In the genomic region with DNA sequence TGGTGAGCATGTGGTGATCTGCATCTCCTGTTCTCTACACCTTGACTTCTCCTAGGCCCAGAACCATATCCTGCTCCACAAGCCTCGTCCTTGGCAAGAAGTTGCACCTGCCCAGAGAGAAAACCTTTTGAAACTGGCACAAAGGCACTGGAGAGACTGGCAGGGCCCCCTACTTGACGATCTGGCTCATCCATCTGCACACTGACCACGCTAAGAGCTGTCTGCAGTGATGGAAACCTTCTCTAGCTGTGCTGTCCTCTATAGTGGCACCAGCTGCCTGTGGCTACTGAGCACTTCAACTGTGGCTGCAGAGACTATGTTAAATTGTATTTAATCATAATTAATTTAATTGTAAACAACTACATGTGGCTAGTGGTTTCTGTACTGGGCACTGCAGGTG, we compare ENCODE assay signal across 15 cellular contexts. TPM values are rescaled to one million over a fixed set of nuclear protein-coding genes. Genes with fewer than 3 reads are reported as not detected.
DNase-seq lines count a peak whose midpoint lies in the region; FAIRE-seq and TF ChIP-seq lines count a peak whose summit lies in the region.
"Had no signal": no experiment of that assay in that cellular context is flagged by ENCODE, and none has a peak within 500 bp of the region (broad histone marks: within the 10 kb centered on the region; RNA-seq: fewer than 3 reads in every experiment).

No MANE protein-coding gene starts in this region.

- no peaks in the 10 kb centered on the region; the same call in 1 of the 2 replicates for H3K23me2 ChIP-seq in H1 (ENCODE audit: low read depth, low read length)

- WGBS in H1 (ENCODE audit: extremely low coverage in 1 of 2, insufficient coverage in 1 of 2, insufficient read length in 1 of 2, insufficient replicate concordance in 2 of 2, low coverage in 1 of 2, low lambda C conversion rate in 2 of 2, missing lambda C conversion rate in 1 of 2), 2 experiments = 90% methylated on average over 3 of the region's 3 CpGs; no CpG with 5 or more reads in 1 of the 2 experiments
- WGBS in smooth muscle cell (ENCODE audit: low lambda C conversion rate) = 92% methylated on average over 3 of the region's 3 CpGs
- 86 to 92% methylated on average over 3 of the region's 3 CpGs for WGBS in tibial nerve, 2 donors

- no peak overlapping the region for H4K5ac ChIP-seq in H1 (ENCODE audit: insufficient read length, low read depth, low read length)

- H2AFZ ChIP-seq in H1 (ENCODE audit: low read length) (no peak overlapping the region), smooth muscle cell (ENCODE audit: low read depth) (no peak overlapping the region)

- DNase-seq in BE2C (peak; percentile 41), DMS79 treated with DMSO at 0.1 percent for 48 hours (lab: John Stamatoyannopoulos, UW) (peak; percentile 43), NCI-H774 (lab: John Stamatoyannopoulos, UW) (peak; percentile 71), H1 (ENCODE audit: low read depth in 1 of 2, low spot score in 2 of 2) (no peak), Peyer's patch (no peak), smooth muscle cell (lab: John Stamatoyannopoulos, UW; ENCODE audit: unreplicated experiment) (no peak), tibial nerve (ENCODE audit: low spot score in 2 of 2) (no peak), breast epithelium (ENCODE audit: low spot score in 2 of 2) (no peak)
- DNase-seq: activated gamma-delta T cell; body of pancreas; naive thymus-derived CD8-positive, alpha-beta T cell; NCI-H524; transverse colon had no signal

- no peak for TF ChIP-seq RAD21 in H1 (IDR thresholded peaks at IDR 0.05 in 1 of 2, conservative IDR thresholded peaks at IDR 0.05 in 1 of 2; ENCODE audit: low read depth in 2 of 2, low read length in 2 of 2)

- POLR2A ChIA-PET in H1 (lab: Charles Lee; ENCODE audit: partially characterized antibody) = interaction anchor here (1.3 kb wide), 3 partner anchors 9 to 91 kb away, joined by 3 to 7 read pairs (median 3); no protein-coding TSS in a partner anchor

- no peak overlapping the region for H3K56ac ChIP-seq in H1 (replicated peaks; ENCODE audit: insufficient read length, low read depth, low read length)

- TF ChIP-seq CTCF in BE2C (IDR thresholded peaks at IDR 0.05; ENCODE audit: low read depth, low read length) (no peak), H1 (IDR thresholded peaks at IDR 0.05; ENCODE audit: control extremely low read depth in 1 of 3, insufficient read depth in 1 of 3, low read depth in 1 of 3, low read length in 3 of 3) (no peak), Peyer's patch (IDR thresholded peaks at IDR 0.05) (no peak), smooth muscle cell (IDR thresholded peaks at IDR 0.05; ENCODE audit: borderline replicate concordance, insufficient read depth, poor library complexity, severe bottlenecking) (no peak), tibial nerve (IDR thresholded peaks at IDR 0.05) (no peak), breast epithelium (IDR thresholded peaks at IDR 0.05) (no peak)

- peak overlapping the region; percentile 9; the same call in 1 of the 2 replicates for H2BK20ac ChIP-seq in H1 (ENCODE audit: low read length)

- 0 out of 2 replicates have a peak overlapping the region, but pooled peaks have one; percentile 7 for H2BK5ac ChIP-seq in H1 (ENCODE audit: low read depth, low read length)

- TF ChIP-seq POLR2A in H1 (IDR thresholded peaks at IDR 0.05; ENCODE audit: control extremely low read depth in 1 of 2, low read depth in 2 of 2, low read length in 2 of 2) (no peak), Peyer's patch (IDR thresholded peaks at IDR 0.05) (no peak), tibial nerve (IDR thresholded peaks at IDR 0.05) (no peak), breast epithelium (IDR thresholded peaks at IDR 0.05) (no peak)

- H3K4ac ChIP-seq in H1 (replicated peaks; ENCODE audit: insufficient read length, low read depth, low read length) = no peak overlapping the region

- no peaks in the 10 kb centered on the region for H4K20me1 ChIP-seq in H1 (replicated peaks in 1 of 2; ENCODE audit: control insufficient read depth in 1 of 2, insufficient read depth in 2 of 2, low read length in 2 of 2)
- H4K20me1 ChIP-seq in smooth muscle cell (ENCODE audit: low read depth) = no peaks in the 10 kb centered on the region

- intact Hi-C loops in breast epithelium (cut with DNase I; ENCODE audit: low total_unique reads) = no loop called here

- no peaks in the 10 kb centered on the region for H3K36me3 ChIP-seq in BE2C
- no peaks in the 10 kb centered on the region for H3K36me3 ChIP-seq in H1 (ENCODE audit: control insufficient read depth in 2 of 4, insufficient read depth in 4 of 4, low read length in 3 of 4)
- no peaks in the 10 kb centered on the region for H3K36me3 ChIP-seq in Peyer's patch
- H3K36me3 ChIP-seq in smooth muscle cell (ENCODE audit: low read depth) = no peaks in the 10 kb centered on the region
- no peaks in the 10 kb centered on the region for H3K36me3 ChIP-seq in tibial nerve
- no peaks in the 10 kb centered on the region for H3K36me3 ChIP-seq in breast epithelium
- H3K36me3 ChIP-seq: transverse colon had no signal

- H3K4me3 ChIP-seq in BE2C (ENCODE audit: low read depth, low read length) (no peak overlapping the region), H1 (ENCODE audit: extremely low read depth in 1 of 4, insufficient read depth in 2 of 4, low read depth in 3 of 4, low read length in 4 of 4) (no peak overlapping the region), Peyer's patch (no peak overlapping the region), smooth muscle cell (no peak overlapping the region), tibial nerve (no peak overlapping the region), breast epithelium (no peak overlapping the region)
- H3K4me3 ChIP-seq: body of pancreas, transverse colon had no signal

- H3K4me2 ChIP-seq in H1 (ENCODE audit: insufficient read depth in 1 of 2, low read depth in 2 of 2, low read length in 2 of 2) (no peak overlapping the region), smooth muscle cell (no peak overlapping the region)

- FAIRE-seq in H1 (lab: Jason Lieb, UNC) = no peak
- FAIRE-seq: G401.6 had no signal

- TF ChIP-seq EP300 in H1 (IDR thresholded peaks at IDR 0.05; ENCODE audit: borderline replicate concordance in 1 of 2, low read depth in 2 of 2, low read length in 2 of 2) (no peak), tibial nerve (IDR thresholded peaks at IDR 0.05) (no peak)

- CTCF ChIA-PET in H1 (lab: Charles Lee; ENCODE audit: partially characterized antibody) = interaction anchor here (0.6 to 3.3 kb wide), 6 partner anchors 9 to 42 kb away, joined by 3 to 8 read pairs (median 6); no protein-coding TSS in a partner anchor

- 0 out of 2 replicates have a peak overlapping the region, but pooled peaks have one; percentile 78 for H2BK15ac ChIP-seq in H1 (ENCODE audit: low read length)

- H3K27me3 ChIP-seq in BE2C (no peaks in the 10 kb centered on the region), H1 (replicated peaks in 1 of 4; ENCODE audit: control insufficient read depth in 3 of 4, extremely low read depth in 1 of 4, insufficient read depth in 3 of 4, low read length in 3 of 4) (peaks cover 0 to 2% (median 0%) of the 10 kb centered on the region in 4 experiments; a peak in 1 of 7 replicates), Peyer's patch (no peaks in the 10 kb centered on the region), smooth muscle cell (ENCODE audit: low read depth) (no peaks in the 10 kb centered on the region), tibial nerve (no peaks in the 10 kb centered on the region), breast epithelium (no peaks in the 10 kb centered on the region)
- H3K27me3 ChIP-seq: body of pancreas, transverse colon had no signal

- no peak overlapping the region for H4K91ac ChIP-seq in H1 (replicated peaks; ENCODE audit: insufficient read length, low read length)

- no peak overlapping the region for H3K18ac ChIP-seq in H1 (ENCODE audit: extremely low read depth, low read length)

- H3K79me1 ChIP-seq in H1 (ENCODE audit: low read depth, low read length) = no peaks in the 10 kb centered on the region

- H3K4me1 ChIP-seq in BE2C (peaks cover 37% of the 10 kb centered on the region), H1 (replicated peaks in 1 of 4; ENCODE audit: control insufficient read depth in 3 of 4, insufficient read depth in 4 of 4, low read length in 3 of 4) (peaks cover 0 to 18% (median 8%) of the 10 kb centered on the region in 4 experiments; a peak in 6 of 7 replicates), Peyer's patch (peaks cover 0 to 24% (median 22%) of the 10 kb centered on the region in 4 donors), smooth muscle cell (ENCODE audit: low read depth) (peaks cover 24% of the 10 kb centered on the region), tibial nerve (peaks cover 0 to 18% (median 16%) of the 10 kb centered on the region in 4 donors), breast epithelium (peaks cover 0 to 9% of the 10 kb centered on the region in 2 donors)

- no peaks in the 10 kb centered on the region for H3K9me3 ChIP-seq in BE2C
- H3K9me3 ChIP-seq in H1 (ENCODE audit: insufficient read depth in 2 of 2, low read depth in 1 of 2, low read length in 1 of 2) = no peaks in the 10 kb centered on the region
- H3K9me3 ChIP-seq in Peyer's patch = no peaks in the 10 kb centered on the region
- H3K9me3 ChIP-seq in smooth muscle cell (replicated peaks; ENCODE audit: low read depth) = no peaks in the 10 kb centered on the region
- no peaks in the 10 kb centered on the region for H3K9me3 ChIP-seq in tibial nerve
- no peaks in the 10 kb centered on the region for H3K9me3 ChIP-seq in breast epithelium
- H3K9me3 ChIP-seq: body of pancreas, transverse colon had no signal

- H3K23ac ChIP-seq in H1 (ENCODE audit: insufficient read length) = no peak overlapping the region

- H2BK12ac ChIP-seq in H1 (ENCODE audit: low read depth, low read length) = 0 out of 2 replicates have a peak overlapping the region, but pooled peaks have one; percentile 60

- H2AK5ac ChIP-seq in H1 (ENCODE audit: low read depth, low read length) = no peak overlapping the region; the same call in 1 of the 2 replicates

- H3K9ac ChIP-seq in H1 (replicated peaks in 1 of 4; ENCODE audit: extremely low read depth in 1 of 4, low read depth in 3 of 4, low read length in 3 of 4) (no peak overlapping the region), smooth muscle cell (ENCODE audit: low read depth) (no peak overlapping the region)

- no peak overlapping the region for H2BK120ac ChIP-seq in H1 (replicated peaks; ENCODE audit: low read depth, low read length)

- H3K14ac ChIP-seq in H1 (ENCODE audit: insufficient read length) = no peak overlapping the region

- no peak overlapping the region for H3K27ac ChIP-seq in H1 (ENCODE audit: low read depth, low read length)
- peak overlapping the region in 2 of 4 donors; percentile 66 to 69 for H3K27ac ChIP-seq in Peyer's patch
- H3K27ac ChIP-seq in smooth muscle cell (ENCODE audit: low read depth) = no peak overlapping the region
- peak overlapping the region in 1 of 4 donors; percentile 40 for H3K27ac ChIP-seq in tibial nerve
- no peak overlapping the region for H3K27ac ChIP-seq in breast epithelium
- H3K27ac ChIP-seq: body of pancreas, C4-2B had no signal

- no peak overlapping the region for H4K8ac ChIP-seq in H1 (ENCODE audit: extremely low read depth, insufficient read depth, low read length)

- H3K79me2 ChIP-seq in H1 (ENCODE audit: control insufficient read depth in 1 of 2, insufficient read depth in 2 of 2, low read length in 2 of 2) (no peaks in the 10 kb centered on the region), smooth muscle cell (ENCODE audit: low read depth) (no peaks in the 10 kb centered on the region)

- no peaks in the 10 kb centered on the region for H3F3A ChIP-seq in smooth muscle cell (ENCODE audit: low read depth)

RNA-seq across cellular contexts. Expression of a gene that starts 26.2 kb away (rescaled TPM):
- polyA plus RNA-seq in BE2C (2012; ENCODE audit: insufficient read depth, insufficient read length, low read depth) = 615 TPM
- total RNA-seq in H1 (2021; fragmentation: NEBNext Ultra II Directional; extraction: Animal tissue kit (Norgen Biotek cat#: 25700)) = 180 and 186 TPM in 2 replicates
- polyA plus RNA-seq in H1 (2011; rRNA removed) (121 and 223 TPM in 2 replicates), smooth muscle cell (713 and 726 TPM in 2 replicates)
- polyA plus RNA-seq in H1 (2011; cell fraction: cytosol; rRNA removed) = 315 TPM
- polyA plus RNA-seq in H1 (2011; cell fraction: nucleus; rRNA removed) = 77.6 TPM
- 220 to 294 TPM (median 265 TPM) in 4 replicates for polyA plus RNA-seq in H1 (2012, experiment 1 of 2)
- polyA plus RNA-seq in H1 (2012, experiment 2 of 2) = 56.5 TPM
- 426 TPM for polyA plus RNA-seq in H1 (2013, experiment 1 of 2)
- polyA plus RNA-seq in H1 (2013, experiment 2 of 2) = 449 TPM
- polyA minus RNA-seq in H1 (2011; rRNA and poly(A)+ RNA removed) = 60.9 and 61.3 TPM in 2 replicates
- 75.2 TPM for polyA minus RNA-seq in H1 (2011; cell fraction: cytosol; rRNA and poly(A)+ RNA removed)
- polyA minus RNA-seq in H1 (2011; cell fraction: nucleus; rRNA and poly(A)+ RNA removed) = 50.3 TPM
- total RNA-seq in Peyer's patch (100 to 1,000 TPM; 105 to 163 (median 146) TPM), smooth muscle cell (307 and 356 TPM in 2 replicates), tibial nerve (100 to 1,000 TPM; 194 to 357 (median 229) TPM), breast epithelium (100 to 1,000 TPM; 279 to 310 (median 299) TPM)

RNA-seq across cellular contexts. Expression of a gene that starts 43.5 kb away (rescaled TPM):
- polyA plus RNA-seq in BE2C (2012; ENCODE audit: insufficient read depth, insufficient read length, low read depth) = 17.1 TPM
- 24.2 and 30.9 TPM in 2 replicates for total RNA-seq in H1 (2021; fragmentation: NEBNext Ultra II Directional; extraction: Animal tissue kit (Norgen Biotek cat#: 25700))
- polyA plus RNA-seq in H1 (2011; rRNA removed) (21.2 and 29.0 TPM in 2 replicates), smooth muscle cell (3.6 and 7.5 TPM in 2 replicates)
- 23.4 TPM for polyA plus RNA-seq in H1 (2011; cell fraction: cytosol; rRNA removed)
- 28.4 TPM for polyA plus RNA-seq in H1 (2011; cell fraction: nucleus; rRNA removed)
- polyA plus RNA-seq in H1 (2012, experiment 1 of 2) = 20.6 to 25.4 TPM (median 23.4 TPM) in 4 replicates
- polyA plus RNA-seq in H1 (2012, experiment 2 of 2) = 20.0 TPM
- polyA plus RNA-seq in H1 (2013, experiment 1 of 2) = 9.5 TPM
- polyA plus RNA-seq in H1 (2013, experiment 2 of 2) = 9.4 TPM
- 36.9 and 38.5 TPM in 2 replicates for polyA minus RNA-seq in H1 (2011; rRNA and poly(A)+ RNA removed)
- 23.9 TPM for polyA minus RNA-seq in H1 (2011; cell fraction: cytosol; rRNA and poly(A)+ RNA removed)
- 28.7 TPM for polyA minus RNA-seq in H1 (2011; cell fraction: nucleus; rRNA and poly(A)+ RNA removed)
- total RNA-seq in Peyer's patch (10 to 100 TPM; 13.5 to 98.2 (median 26.1) TPM), smooth muscle cell (9.1 and 11.2 TPM in 2 replicates), tibial nerve (1 to 10 TPM; 2.7 to 6.3 (median 4.2) TPM), breast epithelium (10 to 100 TPM in 1 of 3 donors, 1 to 10 TPM in 2; 8.2 to 24.4 (median 9.3) TPM)

Comparison
In these comparisons a context has a peak if more than half of its experiments do, and no peak if none do; other contexts are left out.
1. DNase-seq: peak in BE2C (single experiment), DMS79 treated with DMSO at 0.1 percent for 48 hours (single experiment) and NCI-H774 (single experiment); none in H1 (0 of 2), Peyer's patch (0 of 3), smooth muscle cell (single experiment), tibial nerve (0 of 2) and breast epithelium (0 of 2).